Comparison of ENCODE assay signal across 21 cellular contexts in the genomic region with DNA sequence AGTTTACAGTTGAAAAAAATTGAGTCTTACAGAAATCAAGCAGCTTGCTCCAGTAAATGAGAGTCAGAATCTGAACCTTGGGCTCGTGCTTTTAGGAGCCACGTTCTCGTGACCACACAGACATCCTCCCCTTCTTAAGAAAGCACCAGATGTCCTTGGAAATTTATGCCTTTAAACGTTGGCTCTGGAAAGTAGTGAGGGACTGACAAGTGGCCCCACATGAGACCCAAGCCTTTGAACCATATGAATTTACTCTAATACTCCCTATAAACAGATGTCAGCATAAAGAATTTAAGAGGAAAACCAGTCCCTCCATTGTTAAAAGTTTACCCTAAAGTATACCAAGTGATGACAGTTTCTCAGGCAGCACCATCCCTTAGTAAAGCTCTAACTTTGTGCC.
DNase-seq lines count a peak whose midpoint lies in the region; ATAC-seq, FAIRE-seq and TF ChIP-seq lines count a peak whose summit lies in the region.
"Had no signal": no experiment of that assay in that cellular context is flagged by ENCODE, and none has a peak within 500 bp of the region (broad histone marks: within the 10 kb centered on the region; RNA-seq: fewer than 3 reads in every experiment).

No MANE protein-coding gene starts in this region.

- H3F3A ChIP-seq in neural progenitor cell (ENCODE audit: low read depth): no peaks in the 10 kb centered on the region

- H3K9ac ChIP-seq in H1 (replicated peaks in 1 of 4; ENCODE audit: extremely low read depth in 1 of 4, low read depth in 3 of 4, low read length in 3 of 4): no peak overlapping the region
- H3K9ac ChIP-seq in neural progenitor cell: no peak overlapping the region
- H3K9ac ChIP-seq: SK-N-SH had no signal

- 83% methylated on average over 4 of the region's 4 CpGs; no CpG with 5 or more reads in 1 of the 2 experiments for WGBS in H1 (ENCODE audit: extremely low coverage in 1 of 2, insufficient coverage in 1 of 2, insufficient read length in 1 of 2, insufficient replicate concordance in 2 of 2, low coverage in 1 of 2, low lambda C conversion rate in 2 of 2, missing lambda C conversion rate in 1 of 2), 2 experiments
- 75% methylated on average over 4 of the region's 4 CpGs for WGBS in hepatocyte (ENCODE audit: low lambda C conversion rate, missing lambda C conversion rate)

- no peak overlapping the region for H3K56ac ChIP-seq in H1 (replicated peaks; ENCODE audit: insufficient read length, low read depth, low read length)

- H3K36me3 ChIP-seq in H1 (ENCODE audit: control insufficient read depth in 2 of 4, insufficient read depth in 4 of 4, low read length in 3 of 4) (no peaks in the 10 kb centered on the region), hepatocyte (replicated peaks; ENCODE audit: insufficient read depth, low read depth) (no peaks in the 10 kb centered on the region), neural progenitor cell (no peaks in the 10 kb centered on the region), vagina (no peaks in the 10 kb centered on the region)

- TF ChIP-seq EP300 in H1 (IDR thresholded peaks at IDR 0.05; ENCODE audit: borderline replicate concordance in 1 of 2, low read depth in 2 of 2, low read length in 2 of 2): no peak

- H3K23ac ChIP-seq in H1 (ENCODE audit: insufficient read length): no peak overlapping the region

- H3K79me1 ChIP-seq in H1 (ENCODE audit: low read depth, low read length): no peaks in the 10 kb centered on the region

- no peak overlapping the region for H2BK5ac ChIP-seq in H1 (ENCODE audit: low read depth, low read length)

- no peaks in the 10 kb centered on the region for H3K9me3 Mint-ChIP-seq in neural progenitor cell
- H3K9me3 Mint-ChIP-seq in stimulated activated effector memory CD8-positive, alpha-beta T cell treated with anti-CD3 and anti-CD28 coated beads, Interleukin-12 subunit alpha, Interleukin-12 subunit beta, amount 100 ng/mL, for 72 hours: no peaks in the 10 kb centered on the region

- no peaks in the 10 kb centered on the region for H3K36me3 Mint-ChIP-seq in neural progenitor cell
- H3K36me3 Mint-ChIP-seq in stimulated activated effector memory CD8-positive, alpha-beta T cell treated with anti-CD3 and anti-CD28 coated beads, Interleukin-12 subunit alpha, Interleukin-12 subunit beta, amount 100 ng/mL, for 72 hours: no peaks in the 10 kb centered on the region

- POLR2A ChIA-PET in H1 (lab: Charles Lee; ENCODE audit: partially characterized antibody): interaction anchor here (1.8 kb wide), 1 partner anchor 11 kb away, joined by 5 read pairs; no protein-coding TSS in a partner anchor

- H4K20me1 ChIP-seq in H1 (replicated peaks in 1 of 2; ENCODE audit: control insufficient read depth in 1 of 2, insufficient read depth in 2 of 2, low read length in 2 of 2) (no peaks in the 10 kb centered on the region), hepatocyte (ENCODE audit: insufficient read depth, poor library complexity, severe bottlenecking) (no peaks in the 10 kb centered on the region), neural progenitor cell (ENCODE audit: low read depth) (no peaks in the 10 kb centered on the region)

- TF ChIP-seq POLR2A in H1 (IDR thresholded peaks at IDR 0.05; ENCODE audit: control extremely low read depth in 1 of 2, low read depth in 2 of 2, low read length in 2 of 2): no peak
- no peak for TF ChIP-seq POLR2A in vagina (IDR thresholded peaks at IDR 0.05)

- no peak overlapping the region for H2BK20ac ChIP-seq in H1 (ENCODE audit: low read length)

- H3K4me1 ChIP-seq in H1 (replicated peaks in 1 of 4; ENCODE audit: control insufficient read depth in 3 of 4, insufficient read depth in 4 of 4, low read length in 3 of 4) (peaks cover 0 to 7% (median 1%) of the 10 kb centered on the region in 4 experiments; a peak in 1 of 7 replicates), hepatocyte (ENCODE audit: insufficient read depth) (peaks cover 7% of the 10 kb centered on the region), neural progenitor cell (peaks cover 10% of the 10 kb centered on the region), vagina (peaks cover 15% of the 10 kb centered on the region)

- DNase-seq in H1 (ENCODE audit: low read depth in 1 of 2, low spot score in 2 of 2) (no peak), hepatocyte (ENCODE audit: low spot score) (peak; percentile 15), neural progenitor cell (ENCODE audit: low spot score) (no peak), vagina (ENCODE audit: extremely low spot score in 2 of 2) (no peak), ecto neural progenitor cell (ENCODE audit: low spot score) (no peak), substantia nigra (lab: John Stamatoyannopoulos, UW) (no peak)
- no peak for DNase-seq in stimulated activated effector memory CD8-positive, alpha-beta T cell treated with anti-CD3 and anti-CD28 coated beads, Interleukin-12 subunit alpha, Interleukin-12 subunit beta, amount 100 ng/mL, for 72 hours (ENCODE audit: low spot score in 2 of 2)
- DNase-seq: ACHN, AML-193, DND-41, MM.1S, NCI-H1092 treated with DMSO at 0.1 percent for 48 hours, NCI-H2081 treated with DMSO at 0.1 percent for 48 hours, NCI-H446 treated with DMSO at 0.1 percent for 48 hours, NCI-H774, PC-3, RPMI8226, SHP77 treated with DMSO at 0.1 percent for 48 hours, SK-N-SH had no signal

- no peak for TF ChIP-seq CTCF in H1 (IDR thresholded peaks at IDR 0.05; ENCODE audit: control extremely low read depth in 1 of 3, insufficient read depth in 1 of 3, low read depth in 1 of 3, low read length in 3 of 3)
- TF ChIP-seq CTCF in hepatocyte (IDR thresholded peaks at IDR 0.05; ENCODE audit: poor library complexity): no peak
- TF ChIP-seq CTCF in neural progenitor cell (IDR thresholded peaks at IDR 0.05): no peak
- no peak for TF ChIP-seq CTCF in vagina (IDR thresholded peaks at IDR 0.05)

- H2AK5ac ChIP-seq in H1 (ENCODE audit: low read depth, low read length): no peak overlapping the region

- H3K4me3 ChIP-seq in H1 (ENCODE audit: extremely low read depth in 1 of 4, insufficient read depth in 2 of 4, low read depth in 3 of 4, low read length in 4 of 4): no peak overlapping the region
- H3K4me3 ChIP-seq in hepatocyte: no peak overlapping the region
- no peak overlapping the region for H3K4me3 ChIP-seq in neural progenitor cell
- H3K4me3 ChIP-seq in vagina: no peak overlapping the region

- H2AFZ ChIP-seq in H1 (ENCODE audit: low read length) (peak overlapping the region; percentile 66; the same call in 1 of the 2 replicates), hepatocyte (no peak overlapping the region), neural progenitor cell (replicated peaks) (peak overlapping the region; percentile 22)

- H3K4ac ChIP-seq in H1 (replicated peaks; ENCODE audit: insufficient read length, low read depth, low read length): no peak overlapping the region

- peak overlapping the region; percentile 34; the same call in 1 of the 2 replicates for H3K18ac ChIP-seq in H1 (ENCODE audit: extremely low read depth, low read length)

- no peak for TF ChIP-seq RAD21 in H1 (IDR thresholded peaks at IDR 0.05 in 1 of 2, conservative IDR thresholded peaks at IDR 0.05 in 1 of 2; ENCODE audit: low read depth in 2 of 2, low read length in 2 of 2)

- no peak overlapping the region for H3K27ac Mint-ChIP-seq in neural progenitor cell
- H3K27ac Mint-ChIP-seq in stimulated activated effector memory CD8-positive, alpha-beta T cell treated with anti-CD3 and anti-CD28 coated beads, Interleukin-12 subunit alpha, Interleukin-12 subunit beta, amount 100 ng/mL, for 72 hours: no peak overlapping the region

- intact Hi-C loops in vagina (cut with DNase I): no loop called here

- H3K27ac ChIP-seq in H1 (ENCODE audit: low read depth, low read length): no peak overlapping the region
- H3K27ac ChIP-seq in hepatocyte: peak overlapping the region; percentile 32
- H3K27ac ChIP-seq in neural progenitor cell: no peak overlapping the region
- H3K27ac ChIP-seq in vagina: peak overlapping the region; percentile 40
- H3K27ac ChIP-seq in substantia nigra (ENCODE audit: low read depth, low read length, poor library complexity, severe bottlenecking): no peak overlapping the region
- H3K27ac ChIP-seq: C4-2B had no signal

- CTCF ChIA-PET in H1 (lab: Charles Lee; ENCODE audit: partially characterized antibody): no interaction called here

- no peaks in the 10 kb centered on the region for H3K23me2 ChIP-seq in H1 (ENCODE audit: low read depth, low read length)

- H3K4me2 ChIP-seq in H1 (ENCODE audit: insufficient read depth in 1 of 2, low read depth in 2 of 2, low read length in 2 of 2) (no peak overlapping the region), hepatocyte (no peak overlapping the region), neural progenitor cell (no peak overlapping the region)
- H3K4me2 ChIP-seq: SK-N-SH had no signal

- no peak overlapping the region for H4K91ac ChIP-seq in H1 (replicated peaks; ENCODE audit: insufficient read length, low read length)

- peak overlapping the region; percentile 57 for H2BK120ac ChIP-seq in H1 (replicated peaks; ENCODE audit: low read depth, low read length)

- H3K79me2 ChIP-seq in H1 (ENCODE audit: control insufficient read depth in 1 of 2, insufficient read depth in 2 of 2, low read length in 2 of 2): no peaks in the 10 kb centered on the region
- no peaks in the 10 kb centered on the region for H3K79me2 ChIP-seq in hepatocyte
- H3K79me2 ChIP-seq in neural progenitor cell (ENCODE audit: low read depth): no peaks in the 10 kb centered on the region

- peaks cover 12% of the 10 kb centered on the region for H3K4me1 Mint-ChIP-seq in neural progenitor cell
- H3K4me1 Mint-ChIP-seq in stimulated activated effector memory CD8-positive, alpha-beta T cell treated with anti-CD3 and anti-CD28 coated beads, Interleukin-12 subunit alpha, Interleukin-12 subunit beta, amount 100 ng/mL, for 72 hours: no peaks in the 10 kb centered on the region

- no peak overlapping the region for H3K14ac ChIP-seq in H1 (ENCODE audit: insufficient read length)

- no peak overlapping the region for H2BK12ac ChIP-seq in H1 (ENCODE audit: low read depth, low read length)

- ATAC-seq in stimulated activated effector memory CD8-positive, alpha-beta T cell treated with anti-CD3 and anti-CD28 coated beads, Interleukin-12 subunit alpha, Interleukin-12 subunit beta, amount 100 ng/mL, for 72 hours: no peak
- ATAC-seq: PC-3 had no signal

- H3K27me3 Mint-ChIP-seq in neural progenitor cell (ENCODE audit: insufficient read depth, low read depth): no peaks in the 10 kb centered on the region

- H3K9me3 ChIP-seq in H1 (ENCODE audit: insufficient read depth in 2 of 2, low read depth in 1 of 2, low read length in 1 of 2) (no peaks in the 10 kb centered on the region), hepatocyte (ENCODE audit: low read depth) (no peaks in the 10 kb centered on the region), neural progenitor cell (ENCODE audit: low read depth) (no peaks in the 10 kb centered on the region), vagina (no peaks in the 10 kb centered on the region)
- H3K9me3 ChIP-seq: SK-N-SH had no signal

- FAIRE-seq in H1 (lab: Jason Lieb, UNC): no peak
- FAIRE-seq: D721Med had no signal

- H4K5ac ChIP-seq in H1 (ENCODE audit: insufficient read length, low read depth, low read length): no peak overlapping the region

- H3K9me2 ChIP-seq in hepatocyte (replicated peaks; ENCODE audit: insufficient read depth): no peaks in the 10 kb centered on the region
- H3K9me2 ChIP-seq: SK-N-SH had no signal

- H4K8ac ChIP-seq in H1 (ENCODE audit: extremely low read depth, insufficient read depth, low read length): no peak overlapping the region

- no peaks in the 10 kb centered on the region for H3K27me3 ChIP-seq in H1 (replicated peaks in 1 of 4; ENCODE audit: control insufficient read depth in 3 of 4, extremely low read depth in 1 of 4, insufficient read depth in 3 of 4, low read length in 3 of 4)
- H3K27me3 ChIP-seq in hepatocyte: no peaks in the 10 kb centered on the region
- no peaks in the 10 kb centered on the region for H3K27me3 ChIP-seq in neural progenitor cell
- no peaks in the 10 kb centered on the region for H3K27me3 ChIP-seq in vagina

- no peak overlapping the region for H3K4me3 Mint-ChIP-seq in neural progenitor cell
- no peak overlapping the region for H3K4me3 Mint-ChIP-seq in stimulated activated effector memory CD8-positive, alpha-beta T cell treated with anti-CD3 and anti-CD28 coated beads, Interleukin-12 subunit alpha, Interleukin-12 subunit beta, amount 100 ng/mL, for 72 hours

- no peak overlapping the region for H2BK15ac ChIP-seq in H1 (ENCODE audit: low read length)

Comparison
In these comparisons a context has a peak if more than half of its experiments do, and no peak if none do; other contexts are left out.
1. H3K27ac ChIP-seq: peak in hepatocyte (single experiment) and vagina (single experiment); none in H1 (single experiment), neural progenitor cell (single experiment) and substantia nigra (single experiment).